8 cellular contexts compared by ENCODE assay signal in the genomic region with DNA sequence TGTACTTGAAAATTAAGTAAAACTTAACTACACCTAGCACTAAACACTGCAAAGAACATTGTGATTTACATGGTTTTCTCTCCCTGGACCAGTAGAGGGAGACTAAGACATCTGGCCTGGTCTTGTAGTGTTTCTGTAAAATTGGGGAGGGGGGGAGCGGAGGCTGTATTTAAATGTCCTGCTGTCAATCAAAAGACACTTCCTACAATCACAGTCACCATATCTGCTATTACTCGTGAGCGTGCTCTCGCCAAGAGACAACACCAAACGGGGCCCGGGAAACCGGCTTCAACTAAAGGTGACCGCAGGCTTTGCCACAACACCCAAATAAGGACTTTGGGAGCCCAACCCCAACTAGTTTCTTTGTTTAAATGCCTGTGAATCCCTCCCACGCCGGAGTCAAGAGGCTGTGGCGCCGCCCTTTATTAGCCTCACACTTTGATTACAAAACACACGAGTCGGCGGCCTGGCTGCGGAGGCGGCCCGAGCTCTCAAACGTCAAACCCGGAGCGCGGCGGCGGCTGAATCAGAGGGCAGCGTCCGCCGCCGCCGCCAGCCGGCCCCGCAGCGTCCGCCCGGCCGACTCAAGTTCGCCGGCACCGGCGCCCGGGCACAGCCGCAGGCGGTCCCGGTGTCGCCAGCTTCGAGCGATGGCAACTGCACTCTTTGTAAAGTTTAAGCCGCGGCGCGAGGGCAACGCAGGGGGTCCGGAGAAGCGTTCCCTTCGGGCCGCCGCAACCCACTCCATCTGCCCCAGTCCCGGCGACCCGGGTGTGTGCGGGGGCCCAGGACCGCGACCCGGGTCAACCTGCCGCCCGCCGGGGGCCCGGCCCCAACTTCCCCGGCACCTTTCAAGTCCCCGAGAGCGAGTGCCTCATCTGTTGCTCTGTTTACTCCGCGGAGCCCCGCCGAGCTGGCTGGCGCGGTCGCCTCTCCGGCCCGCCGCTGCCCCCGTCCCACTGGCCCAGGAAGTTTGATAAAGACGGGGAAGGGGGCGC. TPM values are rescaled to one million over a fixed set of nuclear protein-coding genes. Genes with fewer than 3 reads are reported as not detected.
DNase-seq lines count a peak whose midpoint lies in the region; ATAC-seq and TF ChIP-seq lines count a peak whose summit lies in the region.

No MANE protein-coding gene starts in this region.

- peak overlapping the region; percentile 92 to 97 (median 95) for H3K27ac Mint-ChIP-seq in CD14-positive monocyte

- peaks cover 12 to 36% (median 23%) of the 10 kb centered on the region in 4 donors for H3K4me1 ChIP-seq in liver (ENCODE audit: control insufficient read depth in 4 of 4, insufficient read depth in 4 of 4, low read length in 3 of 4)

- H3K4me3 ChIP-seq in dorsolateral prefrontal cortex (peak overlapping the region; percentile 65 to 93 (median 81)), liver (ENCODE audit: low read depth in 1 of 3, low read length in 3 of 3) (peak overlapping the region; percentile 53 to 98 (median 53))

- no peaks in the 10 kb centered on the region for H3K9me3 ChIP-seq in liver (ENCODE audit: control insufficient read depth in 4 of 4, low read length in 3 of 4)

- H3K36me3 Mint-ChIP-seq in CD14-positive monocyte = peaks cover 13 to 22% of the 10 kb centered on the region in 2 donors

- under 1% methylated on average over 83 of the region's 83 CpGs for WGBS in liver

- peaks cover 7 to 17% (median 13%) of the 10 kb centered on the region in 7 donors for H3K9me3 Mint-ChIP-seq in CD14-positive monocyte

- peak overlapping the region; percentile 82 to 83 for H3K4me3 Mint-ChIP-seq in CD14-positive monocyte

- no peaks in the 10 kb centered on the region for H3K36me3 ChIP-seq in liver (ENCODE audit: control insufficient read depth in 4 of 4, insufficient read depth in 3 of 4, low read depth in 1 of 4, low read length in 3 of 4)

- DNase-seq in CD14-positive monocyte (ENCODE audit: low spot score) (peak; percentile 94), NCI-H774 (lab: John Stamatoyannopoulos, UW) (peak; percentile 97), dorsolateral prefrontal cortex (peak; percentile 56 to 84 (median 74))
- DNase-seq in activated CD4-positive, alpha-beta T cell treated with anti-CD3 and anti-CD28 coated beads, Interleukin-2, amount 50 U/mL, for 48 hours = peak; percentile 84 to 90
- peak; percentile 80 for DNase-seq in stimulated activated CD4-positive, alpha-beta T cell treated with anti-CD3 and anti-CD28 coated beads, Interleukin-4, amount 100 ng/mL, for 1 hour

- H3K9ac ChIP-seq in liver (ENCODE audit: low read depth in 1 of 2, low read length in 2 of 2) = peak overlapping the region; percentile 43 to 90

- TF ChIP-seq CTCF in CD14-positive monocyte (IDR thresholded peaks at IDR 0.05) = peak; percentile 52
- TF ChIP-seq CTCF in dorsolateral prefrontal cortex (IDR thresholded peaks at IDR 0.05 in 54 of 56, conservative IDR thresholded peaks at IDR 0.05 in 2 of 56; ENCODE audit: low read depth in 1 of 56, partially characterized antibody in 56 of 56) = peak; percentile 59 to 90 (median 80)
- peak; percentile 75 for TF ChIP-seq CTCF in liver (IDR thresholded peaks at IDR 0.05; ENCODE audit: low read depth, low read length, missing input control)

- no peaks in the 10 kb centered on the region for H3K27me3 ChIP-seq in dorsolateral prefrontal cortex
- H3K27me3 ChIP-seq in liver (ENCODE audit: control insufficient read depth in 4 of 4, insufficient read depth in 4 of 4, low read length in 3 of 4) = no peaks in the 10 kb centered on the region

- intact Hi-C loops in CD14-positive monocyte (cut with micrococcal nuclease) = loop anchor here (1.0 to 5.0 kb wide), 4 partner anchors 57 to 151 kb away; no protein-coding TSS in a partner anchor
- intact Hi-C loops in dorsolateral prefrontal cortex (cut with DNase I) = loop anchor here (2.0 to 5.0 kb wide), 4 partner anchors 87 to 222 kb away; a partner anchor contains a TSS

- TF ChIP-seq RAD21 in liver (IDR thresholded peaks at IDR 0.05) = peak; percentile 86 to 89

- H3K27me3 Mint-ChIP-seq in CD14-positive monocyte (ENCODE audit: low read depth in 3 of 3) = peaks cover 2 to 14% (median 6%) of the 10 kb centered on the region in 3 donors

- H3K27ac ChIP-seq in dorsolateral prefrontal cortex = peak overlapping the region; percentile 26 to 98 (median 93)
- peak overlapping the region; percentile 98 to 99 for H3K27ac ChIP-seq in liver (ENCODE audit: low read depth in 1 of 2, low read length in 2 of 2)

- ATAC-seq in GM19397 (IDR thresholded peaks at IDR 0.05; ENCODE audit: unreplicated experiment) = peak; percentile 33
- ATAC-seq in HG03575 (IDR thresholded peaks at IDR 0.05; ENCODE audit: extremely low read depth, insufficient number of reproducible peaks, low FRiP score, unreplicated experiment) = peak; percentile 35

- H3K4me1 Mint-ChIP-seq in CD14-positive monocyte = peaks cover 51% of the 10 kb centered on the region

TF ChIP-seq in liver, 16 proteins besides CTCF, POLR2A, EP300 and RAD21:
- TF ChIP-seq EGR1 (IDR thresholded peaks at IDR 0.05; ENCODE audit: low read depth in 2 of 2) (peak; percentile 88 to 90), JUND (IDR thresholded peaks at IDR 0.05) (peak in 1 of 2 donors; percentile 38), HNF4A (conservative IDR thresholded peaks at IDR 0.05) (peak in 1 of 2 donors; percentile 47), HNF4G (IDR thresholded peaks at IDR 0.05) (no peak), TAF1 (conservative IDR thresholded peaks at IDR 0.05) (peak; percentile 88), FOXA1 (IDR thresholded peaks at IDR 0.05) (no peak), RXRA (IDR thresholded peaks at IDR 0.05) (peak; percentile 69 to 70), SP1 (IDR thresholded peaks at IDR 0.05) (peak; percentile 84), YY1 (IDR thresholded peaks at IDR 0.05) (peak; percentile 89), FOXA2 (IDR thresholded peaks at IDR 0.05) (peak; percentile 17), GABPA (IDR thresholded peaks at IDR 0.05 in 1 of 2, conservative IDR thresholded peaks at IDR 0.05 in 1 of 2) (peak in 1 of 2 donors; percentile 43), NR2F2 (IDR thresholded peaks at IDR 0.05) (no peak)
- TF ChIP-seq, protein P1, sequence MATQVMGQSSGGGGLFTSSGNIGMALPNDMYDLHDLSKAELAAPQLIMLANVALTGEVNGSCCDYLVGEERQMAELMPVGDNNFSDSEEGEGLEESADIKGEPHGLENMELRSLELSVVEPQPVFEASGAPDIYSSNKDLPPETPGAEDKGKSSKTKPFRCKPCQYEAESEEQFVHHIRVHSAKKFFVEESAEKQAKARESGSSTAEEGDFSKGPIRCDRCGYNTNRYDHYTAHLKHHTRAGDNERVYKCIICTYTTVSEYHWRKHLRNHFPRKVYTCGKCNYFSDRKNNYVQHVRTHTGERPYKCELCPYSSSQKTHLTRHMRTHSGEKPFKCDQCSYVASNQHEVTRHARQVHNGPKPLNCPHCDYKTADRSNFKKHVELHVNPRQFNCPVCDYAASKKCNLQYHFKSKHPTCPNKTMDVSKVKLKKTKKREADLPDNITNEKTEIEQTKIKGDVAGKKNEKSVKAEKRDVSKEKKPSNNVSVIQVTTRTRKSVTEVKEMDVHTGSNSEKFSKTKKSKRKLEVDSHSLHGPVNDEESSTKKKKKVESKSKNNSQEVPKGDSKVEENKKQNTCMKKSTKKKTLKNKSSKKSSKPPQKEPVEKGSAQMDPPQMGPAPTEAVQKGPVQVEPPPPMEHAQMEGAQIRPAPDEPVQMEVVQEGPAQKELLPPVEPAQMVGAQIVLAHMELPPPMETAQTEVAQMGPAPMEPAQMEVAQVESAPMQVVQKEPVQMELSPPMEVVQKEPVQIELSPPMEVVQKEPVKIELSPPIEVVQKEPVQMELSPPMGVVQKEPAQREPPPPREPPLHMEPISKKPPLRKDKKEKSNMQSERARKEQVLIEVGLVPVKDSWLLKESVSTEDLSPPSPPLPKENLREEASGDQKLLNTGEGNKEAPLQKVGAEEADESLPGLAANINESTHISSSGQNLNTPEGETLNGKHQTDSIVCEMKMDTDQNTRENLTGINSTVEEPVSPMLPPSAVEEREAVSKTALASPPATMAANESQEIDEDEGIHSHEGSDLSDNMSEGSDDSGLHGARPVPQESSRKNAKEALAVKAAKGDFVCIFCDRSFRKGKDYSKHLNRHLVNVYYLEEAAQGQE (IDR thresholded peaks at IDR 0.05) = peak; percentile 52
- TF ChIP-seq, protein P2, sequence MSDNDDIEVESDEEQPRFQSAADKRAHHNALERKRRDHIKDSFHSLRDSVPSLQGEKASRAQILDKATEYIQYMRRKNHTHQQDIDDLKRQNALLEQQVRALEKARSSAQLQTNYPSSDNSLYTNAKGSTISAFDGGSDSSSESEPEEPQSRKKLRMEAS (IDR thresholded peaks at IDR 0.05) = peak; percentile 84
- TF ChIP-seq, protein P3, sequence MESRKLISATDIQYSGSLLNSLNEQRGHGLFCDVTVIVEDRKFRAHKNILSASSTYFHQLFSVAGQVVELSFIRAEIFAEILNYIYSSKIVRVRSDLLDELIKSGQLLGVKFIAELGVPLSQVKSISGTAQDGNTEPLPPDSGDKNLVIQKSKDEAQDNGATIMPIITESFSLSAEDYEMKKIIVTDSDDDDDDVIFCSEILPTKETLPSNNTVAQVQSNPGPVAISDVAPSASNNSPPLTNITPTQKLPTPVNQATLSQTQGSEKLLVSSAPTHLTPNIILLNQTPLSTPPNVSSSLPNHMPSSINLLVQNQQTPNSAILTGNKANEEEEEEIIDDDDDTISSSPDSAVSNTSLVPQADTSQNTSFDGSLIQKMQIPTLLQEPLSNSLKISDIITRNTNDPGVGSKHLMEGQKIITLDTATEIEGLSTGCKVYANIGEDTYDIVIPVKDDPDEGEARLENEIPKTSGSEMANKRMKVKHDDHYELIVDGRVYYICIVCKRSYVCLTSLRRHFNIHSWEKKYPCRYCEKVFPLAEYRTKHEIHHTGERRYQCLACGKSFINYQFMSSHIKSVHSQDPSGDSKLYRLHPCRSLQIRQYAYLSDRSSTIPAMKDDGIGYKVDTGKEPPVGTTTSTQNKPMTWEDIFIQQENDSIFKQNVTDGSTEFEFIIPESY (IDR thresholded peaks at IDR 0.05) = peak; percentile 44
- TF ChIP-seq, protein P4, sequence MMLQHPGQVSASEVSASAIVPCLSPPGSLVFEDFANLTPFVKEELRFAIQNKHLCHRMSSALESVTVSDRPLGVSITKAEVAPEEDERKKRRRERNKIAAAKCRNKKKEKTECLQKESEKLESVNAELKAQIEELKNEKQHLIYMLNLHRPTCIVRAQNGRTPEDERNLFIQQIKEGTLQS (IDR thresholded peaks at IDR 0.05) = no peak

RNA-seq across cellular contexts. Expression of a gene that starts 1.3 kb away (rescaled TPM):
- polyA plus RNA-seq in CD14-positive monocyte (1 to 10 TPM; 4.9 to 7.9 TPM), liver (1 to 10 TPM; 1.9 to 2.5 TPM)
- total RNA-seq in dorsolateral prefrontal cortex (10 to 100 TPM in 117 of 120 experiments, 1 to 10 TPM in 3; 8.3 to 20.9 (median 13.8) TPM), liver (10 to 100 TPM; 17.2 to 27.5 TPM)

Comparison
In these comparisons a context has a peak if more than half of its experiments do, and no peak if none do; other contexts are left out.
1. Peak in every context shown above with its lines: DNase-seq, ATAC-seq, H3K4me3 ChIP-seq and H3K27ac ChIP-seq.